6 cellular contexts compared by ENCODE assay signal in the genomic region with DNA sequence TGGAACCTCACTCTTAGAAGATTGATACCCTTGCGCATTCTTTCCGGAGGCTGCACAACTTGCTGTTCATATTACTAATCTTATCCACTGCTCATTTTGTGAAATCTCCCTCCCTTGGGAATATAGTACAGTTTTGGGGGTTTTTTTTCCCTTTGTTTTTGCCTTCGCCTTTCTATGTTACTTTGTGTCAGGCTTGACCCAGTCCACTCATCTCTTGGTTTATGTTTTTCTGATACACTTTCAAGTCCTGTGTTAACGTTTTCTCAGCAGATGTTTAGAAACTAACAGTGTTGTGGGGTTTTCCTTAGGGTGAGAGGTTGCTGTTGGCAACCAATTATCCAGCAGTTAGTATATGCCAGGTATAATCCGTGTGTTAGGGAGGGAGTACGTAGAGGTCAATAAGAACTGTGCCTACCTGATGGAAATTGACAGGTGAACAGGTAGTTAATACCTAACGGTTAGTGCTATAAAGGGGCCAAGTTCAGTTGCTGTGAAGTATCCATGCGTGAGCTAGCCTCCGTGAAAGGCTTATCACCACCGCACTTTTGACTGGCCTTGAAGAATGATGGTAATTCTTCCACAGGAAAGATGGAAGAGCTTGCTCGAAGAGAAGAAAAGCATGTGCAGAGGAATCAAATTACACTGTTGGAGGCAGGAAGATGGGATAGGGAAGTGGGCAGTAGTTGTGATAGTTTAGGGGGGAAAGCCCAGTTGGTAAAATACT. TPM values are rescaled to one million over a fixed set of nuclear protein-coding genes. Genes with fewer than 3 reads are reported as not detected.
A peak's percentile ranks its signal among the peaks of the same experiment; 100 is the strongest.
DNase-seq lines count a peak whose midpoint lies in the region; ATAC-seq and TF ChIP-seq lines count a peak whose summit lies in the region.

No MANE protein-coding gene starts in this region.

- peaks cover 75% of the 10 kb centered on the region for H3K79me2 ChIP-seq in Karpas-422 (ENCODE audit: low read length)
- peaks cover 8% of the 10 kb centered on the region for H3K79me2 ChIP-seq in parathyroid adenoma

- DNase-seq in AG04449 (ENCODE audit: low read depth, low spot score) (no peak), Karpas-422 (peak; percentile 62), chondrocyte (ENCODE audit: low spot score) (no peak), NCI-H187 treated with DMSO at 0.1 percent for 48 hours (lab: John Stamatoyannopoulos, UW) (no peak)

- no peaks in the 10 kb centered on the region for H4K20me1 ChIP-seq in Karpas-422 (ENCODE audit: insufficient read depth, low read depth, low read length)

- peak overlapping the region; percentile 98 for H3K9ac ChIP-seq in Karpas-422 (ENCODE audit: low read length)
- H3K9ac ChIP-seq in parathyroid adenoma: no peak overlapping the region

- no peak overlapping the region for H2AFZ ChIP-seq in Karpas-422 (ENCODE audit: low read length)
- H2AFZ ChIP-seq in parathyroid adenoma: peak overlapping the region; percentile 91

- peak overlapping the region; percentile 90 for H3K4me3 Mint-ChIP-seq in chondrocyte (ENCODE audit: unreplicated experiment)

- H3K36me3 ChIP-seq in Karpas-422 (ENCODE audit: insufficient read depth, low read length): peaks cover 16% of the 10 kb centered on the region
- no peaks in the 10 kb centered on the region for H3K36me3 ChIP-seq in parathyroid adenoma (ENCODE audit: control insufficient read depth, insufficient read depth, low read length)

- no peak for TF ChIP-seq CTCF in AG04449 (IDR thresholded peaks at IDR 0.05; ENCODE audit: insufficient read depth, low read length, missing control alignments)
- no peak for TF ChIP-seq CTCF in chondrocyte (IDR thresholded peaks at IDR 0.05)
- TF ChIP-seq CTCF in parathyroid adenoma (IDR thresholded peaks at IDR 0.05): no peak

- peak overlapping the region; percentile 93 for H3K4me3 ChIP-seq in AG04449 (ENCODE audit: low read depth, low read length)
- peak overlapping the region; percentile 77 for H3K4me3 ChIP-seq in Karpas-422 (ENCODE audit: low read length)
- peak overlapping the region; percentile 93 for H3K4me3 ChIP-seq in parathyroid adenoma (ENCODE audit: low read depth, low read length)

- peaks cover 2% of the 10 kb centered on the region for H3K36me3 Mint-ChIP-seq in chondrocyte (ENCODE audit: low read depth)

- H3K9me3 Mint-ChIP-seq in chondrocyte (ENCODE audit: low read depth): no peaks in the 10 kb centered on the region

- H3K27ac ChIP-seq in Karpas-422 (ENCODE audit: low read length) (peak overlapping the region; percentile 94), parathyroid adenoma (peak overlapping the region; percentile 99)

- CTCF ChIA-PET in AG04449 (lab: Yijun Ruan, JAX): interaction anchor here (1.2 to 3.6 kb wide), 4 partner anchors 13 to 246 kb away, joined by 4 to 25 read pairs (median 6); no protein-coding TSS in a partner anchor

- ATAC-seq in GM19328 (IDR thresholded peaks at IDR 0.05; ENCODE audit: unreplicated experiment): no peak

- no peaks in the 10 kb centered on the region for H3K27me3 Mint-ChIP-seq in chondrocyte (ENCODE audit: low read depth)

- no peaks in the 10 kb centered on the region for H3K9me2 ChIP-seq in Karpas-422 (replicated peaks; ENCODE audit: insufficient read depth, low read length)

- H3K9me3 ChIP-seq in Karpas-422 (ENCODE audit: low read length) (no peaks in the 10 kb centered on the region), parathyroid adenoma (ENCODE audit: control insufficient read depth, low read length) (no peaks in the 10 kb centered on the region)

- no peaks in the 10 kb centered on the region for H3K27me3 ChIP-seq in Karpas-422 (ENCODE audit: low read length)
- no peaks in the 10 kb centered on the region for H3K27me3 ChIP-seq in parathyroid adenoma (ENCODE audit: control insufficient read depth, insufficient read depth, low read length)

- POLR2A ChIA-PET in AG04449 (lab: Yijun Ruan, JAX): no interaction called here

- H3K4me2 ChIP-seq in Karpas-422 (ENCODE audit: low read depth, low read length, poor library complexity, severe bottlenecking) (peak overlapping the region; percentile 89), parathyroid adenoma (ENCODE audit: low read length) (peak overlapping the region; percentile 59)

- H3K27ac Mint-ChIP-seq in chondrocyte (ENCODE audit: unreplicated experiment): peak overlapping the region; percentile 89

- peaks cover 43% of the 10 kb centered on the region for H3K4me1 Mint-ChIP-seq in chondrocyte (ENCODE audit: low read depth)

- peaks cover 50% of the 10 kb centered on the region for H3K4me1 ChIP-seq in Karpas-422 (ENCODE audit: low read length)
- H3K4me1 ChIP-seq in parathyroid adenoma: peaks cover 11% of the 10 kb centered on the region

RNA-seq across cellular contexts. Expression of a gene that starts 1.4 kb away (rescaled TPM):
- total RNA-seq in Karpas-422 (2014; rRNA removed; shearing (Covaris generic); ENCODE audit: low replicate concordance): 15.7 and 23.7 TPM in 2 replicates
- 18.8 to 24.7 TPM (median 20.5 TPM) in 3 replicates for total RNA-seq in chondrocyte

RNA-seq across cellular contexts. Expression of a gene that starts 2.0 kb away (rescaled TPM):
- total RNA-seq in Karpas-422 (2014; rRNA removed; shearing (Covaris generic); ENCODE audit: low replicate concordance): 37.5 and 41.6 TPM in 2 replicates
- 11.4 to 12.2 TPM (median 12.2 TPM) in 3 replicates for total RNA-seq in chondrocyte

RNA-seq across cellular contexts. Expression of a gene that starts 21.1 kb away (rescaled TPM):
- total RNA-seq in Karpas-422 (2014; rRNA removed; shearing (Covaris generic); ENCODE audit: low replicate concordance): not detected in 2 replicates
- total RNA-seq in chondrocyte: not detected in 3 replicates

RNA-seq across cellular contexts. Expression of a gene that starts 31.9 kb away (rescaled TPM):
- total RNA-seq in Karpas-422 (2014; rRNA removed; shearing (Covaris generic); ENCODE audit: low replicate concordance): not detected in 2 replicates
- total RNA-seq in chondrocyte: not detected in 3 replicates

RNA-seq across cellular contexts. Expression of a gene that starts 35.1 kb away (rescaled TPM):
- 1.1 and 3.3 TPM in 2 replicates for total RNA-seq in Karpas-422 (2014; rRNA removed; shearing (Covaris generic); ENCODE audit: low replicate concordance)
- total RNA-seq in chondrocyte: 0.25 to 0.36 TPM in 2 of 3 replicates, not detected in the other
